Comparison of ENCODE assay signal across 8 cellular contexts in genomic region chr11:108221981-108222685, GRCh38. TPM values are rescaled to one million over a fixed set of nuclear protein-coding genes. Genes with fewer than 3 reads are reported as not detected.
DNase-seq lines count a peak whose midpoint lies in the region; ATAC-seq and TF ChIP-seq lines count a peak whose summit lies in the region.

Gene NPAT (minus strand): TSS chr11:108222638. CDS start chr11:108222536, 102 bp downstream.

- peaks cover 18% of the 10 kb centered on the region for H3K36me3 ChIP-seq in MG63
- H3K36me3 ChIP-seq in lung (ENCODE audit: control insufficient read depth in 2 of 2, insufficient read depth in 2 of 2, low read length in 2 of 2): no peaks in the 10 kb centered on the region
- H3K36me3 ChIP-seq in testis (ENCODE audit: low read depth, missing control alignments): no peaks in the 10 kb centered on the region

- H3K27ac ChIP-seq in lung (ENCODE audit: low read depth in 1 of 2, low read length in 1 of 2) (peak within 1 kb of the TSS; percentile 87 to 99), testis (peak within 1 kb of the TSS; percentile 95 to 98)

- POLR2A ChIA-PET in MCF 10A (lab: Yijun Ruan, JAX): interaction anchor here (0.5 to 3.7 kb wide), 32 partner anchors 8 to 1507 kb away, joined by 3 to 25 read pairs (median 4); partner anchors contain the start of genes ACAT1, CUL5, DDX10 and EXPH5

- TSS peak; percentile 67 for BruUV-seq in MCF 10A (replicated peaks; lab: Mats Ljungman, UMichigan)

- no peak within 1 kb of the TSS for H3K27ac Mint-ChIP-seq in MCF 10A (ENCODE audit: low read depth, unreplicated experiment)

- TF ChIP-seq POLR2A in testis (IDR thresholded peaks at IDR 0.05): peak; percentile 72

- CTCF ChIA-PET in MCF 10A (lab: Yijun Ruan, JAX): interaction anchor here (0.6 to 2.1 kb wide), 6 partner anchors 11 to 380 kb away, joined by 3 to 6 read pairs (median 3); no protein-coding TSS in a partner anchor

- H3K27me3 Mint-ChIP-seq in MCF 10A (ENCODE audit: insufficient read depth, unreplicated experiment): no peaks in the 10 kb centered on the region

- no peaks in the 10 kb centered on the region for H3K9me3 Mint-ChIP-seq in MCF 10A (ENCODE audit: unreplicated experiment)

- DNase-seq in stimulated activated CD4-positive, alpha-beta T cell treated with anti-CD3 and anti-CD28 coated beads, Interleukin-12 subunit alpha, Interleukin-12 subunit beta, amount 100 ng/mL, for 4 hours: peak; percentile 24
- DNase-seq in stimulated activated CD4-positive, alpha-beta T cell treated with anti-CD3 and anti-CD28 coated beads, Interleukin-2, amount 100 ng/mL, for 48 hours: no peak
- DNase-seq in MG63 (no peak), MCF 10A (ENCODE audit: unreplicated experiment) (no peak), lung (ENCODE audit: low spot score) (no peak), testis (no peak), pons (ENCODE audit: low spot score) (no peak), kidney tubule cell (ENCODE audit: low spot score) (no peak)

- H3K9me3 ChIP-seq in MG63 (no peaks in the 10 kb centered on the region), lung (ENCODE audit: control insufficient read depth in 2 of 2, insufficient read depth in 1 of 2, low read length in 1 of 2) (no peaks in the 10 kb centered on the region), testis (no peaks in the 10 kb centered on the region)

- H3K4me1 ChIP-seq in lung (ENCODE audit: control insufficient read depth in 2 of 2, insufficient read depth in 2 of 2, low read length in 2 of 2): peaks cover 3 to 21% of the 10 kb centered on the region in 2 donors
- peaks cover 21% of the 10 kb centered on the region for H3K4me1 ChIP-seq in testis

- peaks cover 38% of the 10 kb centered on the region for H3K4me1 Mint-ChIP-seq in MCF 10A (ENCODE audit: insufficient read depth, unreplicated experiment)

- WGBS in lung, 2 donors: 0% methylated on average over 36 of the region's 36 CpGs
- WGBS in testis, 2 donors: 0% methylated on average over 12 to 36 of the region's 36 CpGs

- H3K4me3 Mint-ChIP-seq in MCF 10A (ENCODE audit: unreplicated experiment): no peak within 1 kb of the TSS

- ATAC-seq in lung (ENCODE audit: insufficient read depth, low FRiP score): peak; percentile 2

- H3K36me3 Mint-ChIP-seq in MCF 10A (ENCODE audit: insufficient read depth, unreplicated experiment): peaks cover 17% of the 10 kb centered on the region

- H3K27me3 ChIP-seq in MG63 (no peaks in the 10 kb centered on the region), lung (ENCODE audit: control insufficient read depth, insufficient read depth) (no peaks in the 10 kb centered on the region), testis (no peaks in the 10 kb centered on the region)

- peak within 1 kb of the TSS; percentile 79 for H3K4me3 ChIP-seq in MG63
- peak within 1 kb of the TSS; percentile 89 for H3K4me3 ChIP-seq in lung
- peak within 1 kb of the TSS; percentile 89 to 94 for H3K4me3 ChIP-seq in testis

- intact Hi-C loops in MCF 10A (cut with micrococcal nuclease) (loop anchor here (2.0 kb wide), 3 partner anchors 99 to 433 kb away; partner anchors contain the start of gene C11orf65), testis (cut with DNase I; ENCODE audit: low total_unique reads) (no loop called here)

- TF ChIP-seq CTCF in MCF 10A (IDR thresholded peaks at IDR 0.05; ENCODE audit: unreplicated experiment): no peak
- TF ChIP-seq CTCF in lung (IDR thresholded peaks at IDR 0.05; ENCODE audit: control extremely low read depth, extremely low read depth): no peak
- no peak for TF ChIP-seq CTCF in testis (IDR thresholded peaks at IDR 0.05)

RNA-seq across cellular contexts. Expression of gene NPAT, which starts in this region (rescaled TPM):
- total RNA-seq in MG63 (2014; rRNA removed; shearing (Covaris generic); ENCODE audit: low replicate concordance): 3.3 and 8.1 TPM in 2 replicates
- total RNA-seq in MCF 10A (2022) (10.2 and 11.0 TPM in 2 replicates), lung (10 to 100 TPM; 10.9 to 26.2 TPM), testis (10 to 100 TPM; 20.9 to 24.3 TPM)
- polyA plus RNA-seq in lung (1 to 10 TPM; 2.4 to 4.1 TPM), testis (ENCODE audit: insufficient read depth, low read depth, low replicate concordance) (7.9 TPM)
